Comparison of ENCODE assay signal across 1 cellular context in genomic region chr2:37316181-37316580, GRCh38.
TF ChIP-seq lines count a peak whose summit lies in the region.

No MANE protein-coding gene starts in this region.

TF ChIP-seq in K562, 482 proteins besides CTCF, POLR2A, EP300 and RAD21:
- TF ChIP-seq CHD2 (IDR thresholded peaks at IDR 0.05; ENCODE audit: low read depth, low read length) (no peak), HOMEZ (CRISPR knock-in tag; IDR thresholded peaks at IDR 0.05) (no peak), KHSRP (IDR thresholded peaks at IDR 0.05) (no peak)
TF ChIP-seq in K562: peak in this region for 0.
